Comparison of ENCODE assay signal across 9 cellular contexts in genomic region chr2:88903744-88904353, GRCh38.
A peak's percentile ranks its signal among the peaks of the same experiment; 100 is the strongest.
DNase-seq lines count a peak whose midpoint lies in the region; ATAC-seq, FAIRE-seq and TF ChIP-seq lines count a peak whose summit lies in the region.
"Had no signal": no experiment of that assay in that cellular context is flagged by ENCODE, and none has a peak within 500 bp of the region (broad histone marks: within the 10 kb centered on the region; RNA-seq: fewer than 3 reads in every experiment).

No MANE protein-coding gene starts in this region.

- H3K27ac Mint-ChIP-seq in stimulated activated effector memory CD8-positive, alpha-beta T cell treated with anti-CD3 and anti-CD28 coated beads, Interleukin-12 subunit alpha, Interleukin-12 subunit beta, amount 100 ng/mL, for 72 hours = no peak overlapping the region

- FAIRE-seq in small intestine (lab: Jason Lieb, UNC) = no peak

- H3K4me3 Mint-ChIP-seq in stimulated activated effector memory CD8-positive, alpha-beta T cell treated with anti-CD3 and anti-CD28 coated beads, Interleukin-12 subunit alpha, Interleukin-12 subunit beta, amount 100 ng/mL, for 72 hours = no peak overlapping the region

- peak; percentile 15 to 55 (median 27) for TF ChIP-seq CTCF in gastroesophageal sphincter (IDR thresholded peaks at IDR 0.05)

- TF ChIP-seq EP300 in gastroesophageal sphincter (IDR thresholded peaks at IDR 0.05) = no peak

- WGBS in gastroesophageal sphincter (ENCODE audit: low coverage in 1 of 2), 2 donors = 8 to 19% methylated on average over 2 of the region's 2 CpGs
- 2 to 6% (median 6%) methylated on average over 2 of the region's 2 CpGs for WGBS in small intestine, 3 donors

- no peak overlapping the region for H3K4me3 ChIP-seq in gastroesophageal sphincter
- no peak overlapping the region for H3K4me3 ChIP-seq in small intestine (ENCODE audit: low read depth in 1 of 2, low read length in 2 of 2)
- H3K4me3 ChIP-seq: SJSA1 had no signal

- peak; percentile 55 for ATAC-seq in HG02798 (IDR thresholded peaks at IDR 0.05; ENCODE audit: poor library complexity, unreplicated experiment)
- no peak for ATAC-seq in gastroesophageal sphincter
- no peak for ATAC-seq in stimulated activated effector memory CD8-positive, alpha-beta T cell treated with anti-CD3 and anti-CD28 coated beads, Interleukin-12 subunit alpha, Interleukin-12 subunit beta, amount 100 ng/mL, for 72 hours
- no peak for ATAC-seq in HG02885 (IDR thresholded peaks at IDR 0.05; ENCODE audit: poor library complexity, unreplicated experiment)
- no peak for ATAC-seq in HG02678 (IDR thresholded peaks at IDR 0.05; ENCODE audit: unreplicated experiment)

- H3K4me1 ChIP-seq in gastroesophageal sphincter (no peaks in the 10 kb centered on the region), small intestine (ENCODE audit: control insufficient read depth in 2 of 2, insufficient read depth in 1 of 2, low read depth in 1 of 2, low read length in 1 of 2) (no peaks in the 10 kb centered on the region)
- H3K4me1 ChIP-seq: SJSA1 had no signal

- no peaks in the 10 kb centered on the region for H3K36me3 Mint-ChIP-seq in stimulated activated effector memory CD8-positive, alpha-beta T cell treated with anti-CD3 and anti-CD28 coated beads, Interleukin-12 subunit alpha, Interleukin-12 subunit beta, amount 100 ng/mL, for 72 hours

- no peak for TF ChIP-seq POLR2A in gastroesophageal sphincter (IDR thresholded peaks at IDR 0.05)

- H3K9me3 Mint-ChIP-seq in stimulated activated effector memory CD8-positive, alpha-beta T cell treated with anti-CD3 and anti-CD28 coated beads, Interleukin-12 subunit alpha, Interleukin-12 subunit beta, amount 100 ng/mL, for 72 hours = peaks cover 2% of the 10 kb centered on the region

- H3K27ac ChIP-seq in gastroesophageal sphincter (no peak overlapping the region), small intestine (ENCODE audit: low read depth in 1 of 2, low read length in 1 of 2) (no peak overlapping the region)
- H3K27ac ChIP-seq: SJSA1 had no signal

- H3K9me3 ChIP-seq in gastroesophageal sphincter (no peaks in the 10 kb centered on the region), small intestine (ENCODE audit: control insufficient read depth, low read depth) (no peaks in the 10 kb centered on the region)
- H3K9me3 ChIP-seq: SJSA1 had no signal

- no peaks in the 10 kb centered on the region for H3K4me1 Mint-ChIP-seq in stimulated activated effector memory CD8-positive, alpha-beta T cell treated with anti-CD3 and anti-CD28 coated beads, Interleukin-12 subunit alpha, Interleukin-12 subunit beta, amount 100 ng/mL, for 72 hours

- H3K27me3 ChIP-seq in gastroesophageal sphincter (peaks cover 15% of the 10 kb centered on the region), small intestine (ENCODE audit: control insufficient read depth in 2 of 2, insufficient read depth in 2 of 2, low read length in 2 of 2) (no peaks in the 10 kb centered on the region)
- H3K27me3 ChIP-seq: SJSA1 had no signal

- H3K36me3 ChIP-seq in gastroesophageal sphincter (no peaks in the 10 kb centered on the region), small intestine (ENCODE audit: control insufficient read depth in 2 of 2, insufficient read depth in 2 of 2, low read length in 2 of 2) (no peaks in the 10 kb centered on the region)
- H3K36me3 ChIP-seq: SJSA1 had no signal

- peak; percentile 21 for DNase-seq in EL
- peak; percentile 11 for DNase-seq in SK-N-DZ (ENCODE audit: low spot score)
- peak; percentile 34 for DNase-seq in small intestine
- no peak for DNase-seq in stimulated activated effector memory CD8-positive, alpha-beta T cell treated with anti-CD3 and anti-CD28 coated beads, Interleukin-12 subunit alpha, Interleukin-12 subunit beta, amount 100 ng/mL, for 72 hours (ENCODE audit: low spot score in 2 of 2)

Comparison
In these comparisons a context has a peak if more than half of its experiments do, and no peak if none do; other contexts are left out.
1. DNase-seq: peak in EL (single experiment), SK-N-DZ (single experiment) and small intestine (single experiment); none in stimulated activated effector memory CD8-positive, alpha-beta T cell treated with anti-CD3 and anti-CD28 coated beads, Interleukin-12 subunit alpha, Interleukin-12 subunit beta, amount 100 ng/mL, for 72 hours (0 of 2).